In genomic region chr10:3077940-3078630, GRCh38 we compare ENCODE assay signal across 16 cellular contexts. TPM values are rescaled to one million over a fixed set of nuclear protein-coding genes. Genes with fewer than 3 reads are reported as not detected.
DNase-seq lines count a peak whose midpoint lies in the region; ATAC-seq and TF ChIP-seq lines count a peak whose summit lies in the region.
"Had no signal": no experiment of that assay in that cellular context is flagged by ENCODE, and none has a peak within 500 bp of the region (broad histone marks: within the 10 kb centered on the region; RNA-seq: fewer than 3 reads in every experiment).

No MANE protein-coding gene starts in this region.

- intact Hi-C loops in sigmoid colon (cut with DNase I) = no loop called here
- intact Hi-C loops in gastrocnemius medialis (cut with DNase I; ENCODE audit: low total_unique reads) = no loop called here

- no peaks in the 10 kb centered on the region for H3K9me3 ChIP-seq in sigmoid colon
- no peaks in the 10 kb centered on the region for H3K9me3 ChIP-seq in gastrocnemius medialis

- no peak for TF ChIP-seq EP300 in sigmoid colon (IDR thresholded peaks at IDR 0.05)

- no peak overlapping the region for H3K4me3 Mint-ChIP-seq in activated CD8-positive, alpha-beta memory T cell treated with anti-CD3 and anti-CD28 coated beads, Interleukin-2, amount 10 ng/mL, durations not matched to agents 7 days and 5 days
- H3K4me3 Mint-ChIP-seq: activated T-helper 1 cell treated with anti-CD3 and anti-CD28 coated beads, Interleukin-12 subunit alpha, Interleukin-12 subunit beta, Interleukin-2, Interleukin-4 antibody, amounts not matched to agents 30 ng/mL and 10 ng/mL and 1 ng/mL, durations not matched to agents 14 hours and 24 hours and 36 hours; memory B cell; stimulated activated memory B cell treated with anti-CD40 and anti-IgM and Interleukin-4, amounts not matched to agents 10 μg/mL and 1 μg/mL and 100 μg/mL, for 72 hours had no signal

- H3K4me1 ChIP-seq in sigmoid colon (peaks cover 0 to 16% (median 11%) of the 10 kb centered on the region in 4 donors), gastrocnemius medialis (peaks cover 0 to 4% of the 10 kb centered on the region in 2 donors)

- TF ChIP-seq CTCF in choroid plexus epithelial cell (conservative IDR thresholded peaks at IDR 0.05; ENCODE audit: low read depth, low read length) = peak; percentile 59
- no peak for TF ChIP-seq CTCF in sigmoid colon (IDR thresholded peaks at IDR 0.05)
- no peak for TF ChIP-seq CTCF in gastrocnemius medialis (IDR thresholded peaks at IDR 0.05 in 4 of 5, conservative IDR thresholded peaks at IDR 0.05 in 1 of 5)

- H3K36me3 ChIP-seq in sigmoid colon (no peaks in the 10 kb centered on the region), gastrocnemius medialis (no peaks in the 10 kb centered on the region)

- peaks cover 40% of the 10 kb centered on the region for H3K36me3 Mint-ChIP-seq in activated CD8-positive, alpha-beta memory T cell treated with anti-CD3 and anti-CD28 coated beads, Interleukin-2, amount 10 ng/mL, durations not matched to agents 7 days and 5 days

- H3K27me3 Mint-ChIP-seq in activated CD8-positive, alpha-beta memory T cell treated with anti-CD3 and anti-CD28 coated beads, Interleukin-2, amount 10 ng/mL, durations not matched to agents 7 days and 5 days = no peaks in the 10 kb centered on the region
- H3K27me3 Mint-ChIP-seq: memory B cell; stimulated activated memory B cell treated with anti-CD40 and anti-IgM and Interleukin-4, amounts not matched to agents 10 μg/mL and 1 μg/mL and 100 μg/mL, for 72 hours had no signal

- H3K4me3 ChIP-seq in choroid plexus epithelial cell (ENCODE audit: low read depth, low read length) (no peak overlapping the region), sigmoid colon (no peak overlapping the region), gastrocnemius medialis (no peak overlapping the region)
- H3K4me3 ChIP-seq: GM23248 had no signal

- ATAC-seq in activated CD8-positive, alpha-beta memory T cell treated with anti-CD3 and anti-CD28 coated beads, Interleukin-2, amount 10 ng/mL, durations not matched to agents 7 days and 5 days = no peak
- ATAC-seq in gastrocnemius medialis = no peak
- ATAC-seq: activated CD4-positive, CD25-positive, alpha-beta regulatory T cell treated with anti-CD3 and anti-CD28 coated beads, Interleukin-2, amount 50 U/mL, for 24 hours; stimulated activated memory B cell treated with anti-CD40 and anti-IgM and Interleukin-4, amounts not matched to agents 10 μg/mL and 1 μg/mL and 100 μg/mL, for 72 hours had no signal

- 34 to 65% methylated on average over 10 of the region's 10 CpGs for WGBS in sigmoid colon, 2 donors

- CTCF ChIA-PET in activated CD8-positive, alpha-beta memory T cell treated with anti-CD3 and anti-CD28 coated beads, Interleukin-2, amount 10 ng/mL, durations not matched to agents 7 days and 5 days (lab: Charles Lee) = interaction anchor here (0.8 kb wide), 1 partner anchor 13 kb away, joined by 3 read pairs; no protein-coding TSS in a partner anchor

- in situ Hi-C loops in gastrocnemius medialis (cut with MboI; ENCODE audit: low sequenced_read_pairs in 4 of 4) = no loop called here

- H3K27me3 ChIP-seq in sigmoid colon (no peaks in the 10 kb centered on the region), gastrocnemius medialis (no peaks in the 10 kb centered on the region)

- H3K27ac ChIP-seq in sigmoid colon (no peak overlapping the region), gastrocnemius medialis (no peak overlapping the region)
- H3K27ac ChIP-seq: GM23248 had no signal

- H3K27ac Mint-ChIP-seq in activated CD8-positive, alpha-beta memory T cell treated with anti-CD3 and anti-CD28 coated beads, Interleukin-2, amount 10 ng/mL, durations not matched to agents 7 days and 5 days = peak overlapping the region; percentile 61
- H3K27ac Mint-ChIP-seq: activated T-helper 1 cell treated with anti-CD3 and anti-CD28 coated beads, Interleukin-12 subunit alpha, Interleukin-12 subunit beta, Interleukin-2, Interleukin-4 antibody, amounts not matched to agents 30 ng/mL and 10 ng/mL and 1 ng/mL, durations not matched to agents 14 hours and 24 hours and 36 hours; memory B cell; stimulated activated memory B cell treated with anti-CD40 and anti-IgM and Interleukin-4, amounts not matched to agents 10 μg/mL and 1 μg/mL and 100 μg/mL, for 72 hours had no signal

- no peak for DNase-seq in activated CD8-positive, alpha-beta memory T cell treated with anti-CD3 and anti-CD28 coated beads, Interleukin-2, amount 10 ng/mL, durations not matched to agents 7 days and 5 days
- DNase-seq in activated CD8-positive, alpha-beta memory T cell treated with anti-CD3 and anti-CD28 coated beads for 24 hours = no peak
- peak; percentile 81 for DNase-seq in NCI-H345 treated with DMSO at 0.1 percent for 48 hours (lab: John Stamatoyannopoulos, UW; ENCODE audit: unreplicated experiment)
- DNase-seq in choroid plexus epithelial cell (ENCODE audit: low read depth) = peak; percentile 88
- peak; percentile 50 for DNase-seq in sigmoid colon
- DNase-seq in gastrocnemius medialis = no peak
- DNase-seq in H4 (ENCODE audit: low spot score) = no peak
- DNase-seq in AG08396 (ENCODE audit: low spot score) = no peak
- DNase-seq: DMS79, GM23248, hypothalamus, posterior cingulate gyrus had no signal

- peaks cover 35% of the 10 kb centered on the region for H3K4me1 Mint-ChIP-seq in activated CD8-positive, alpha-beta memory T cell treated with anti-CD3 and anti-CD28 coated beads, Interleukin-2, amount 10 ng/mL, durations not matched to agents 7 days and 5 days

- no peaks in the 10 kb centered on the region for H3K9me3 Mint-ChIP-seq in activated CD8-positive, alpha-beta memory T cell treated with anti-CD3 and anti-CD28 coated beads, Interleukin-2, amount 10 ng/mL, durations not matched to agents 7 days and 5 days (ENCODE audit: low read depth)
- H3K9me3 Mint-ChIP-seq: activated T-helper 1 cell treated with anti-CD3 and anti-CD28 coated beads, Interleukin-12 subunit alpha, Interleukin-12 subunit beta, Interleukin-2, Interleukin-4 antibody, amounts not matched to agents 30 ng/mL and 10 ng/mL and 1 ng/mL, durations not matched to agents 14 hours and 24 hours and 36 hours; memory B cell; stimulated activated memory B cell treated with anti-CD40 and anti-IgM and Interleukin-4, amounts not matched to agents 10 μg/mL and 1 μg/mL and 100 μg/mL, for 72 hours had no signal

- TF ChIP-seq POLR2A in sigmoid colon (IDR thresholded peaks at IDR 0.05) (no peak), gastrocnemius medialis (IDR thresholded peaks at IDR 0.05) (no peak)

RNA-seq across cellular contexts. Expression of gene PFKP, which starts 10.7 kb away (rescaled TPM):
- total RNA-seq in activated CD8-positive, alpha-beta memory T cell treated with anti-CD3 and anti-CD28 coated beads, Interleukin-2, amount 10 ng/mL, durations not matched to agents 7 days and 5 days = 100 to 1,000 TPM; 230 to 262 TPM
- total RNA-seq in sigmoid colon (10 to 100 TPM; 27.5 to 94.7 (median 58.4) TPM), gastrocnemius medialis (100 to 1,000 TPM in 1 of 4 donors, 10 to 100 TPM in 3; 21.3 to 171 (median 38.9) TPM)
- 100 to 1,000 TPM in 1 of 3 donors, 10 to 100 TPM in 2; 26.4 to 105 (median 40.2) TPM for polyA plus RNA-seq in sigmoid colon
- total RNA-seq in H4 (2014; rRNA removed; shearing (Covaris generic)) = 98.8 and 119 TPM in 2 replicates

Comparison
In these comparisons a context has a peak if more than half of its experiments do, and no peak if none do; other contexts are left out.
1. DNase-seq: peak in NCI-H345 treated with DMSO at 0.1 percent for 48 hours (single experiment), choroid plexus epithelial cell (single experiment) and sigmoid colon (single experiment); none in activated CD8-positive, alpha-beta memory T cell treated with anti-CD3 and anti-CD28 coated beads, Interleukin-2, amount 10 ng/mL, durations not matched to agents 7 days and 5 days (single experiment), activated CD8-positive, alpha-beta memory T cell treated with anti-CD3 and anti-CD28 coated beads for 24 hours (single experiment), gastrocnemius medialis (0 of 2), H4 (single experiment) and AG08396 (single experiment).